Comparison of ENCODE assay signal across 8 cellular contexts in genomic region chr4:123555500-123556273, GRCh38.
A peak's percentile ranks its signal among the peaks of the same experiment; 100 is the strongest.
DNase-seq lines count a peak whose midpoint lies in the region; ATAC-seq and TF ChIP-seq lines count a peak whose summit lies in the region.

No MANE protein-coding gene starts in this region.

- no peak for TF ChIP-seq CTCF in AG09309 (IDR thresholded peaks at IDR 0.05; ENCODE audit: control insufficient read depth, insufficient read depth, low read depth, low read length, missing control alignments)

- peaks cover 1% of the 10 kb centered on the region for H3K4me1 ChIP-seq in urinary bladder (ENCODE audit: insufficient read depth)

- 23% methylated on average over 10 of the region's 10 CpGs for WGBS in urinary bladder

- H3K27ac ChIP-seq in urinary bladder (ENCODE audit: low read depth) = peak overlapping the region; percentile 53

- H3K4me3 ChIP-seq in AG09309 (ENCODE audit: control insufficient read depth, low read depth, low read length) (no peak overlapping the region), urinary bladder (ENCODE audit: low read depth, low read length) (no peak overlapping the region)

- peak; percentile 39 for DNase-seq in AG09309 (ENCODE audit: low read depth)
- DNase-seq in NCI-H146 treated with DMSO at 0.1 percent for 48 hours (lab: John Stamatoyannopoulos, UW; ENCODE audit: unreplicated experiment) = peak; percentile 31
- peak; percentile 93 for DNase-seq in dermis blood vessel endothelial cell
- DNase-seq in medulla oblongata (ENCODE audit: extremely low spot score) = peak; percentile 67
- no peak for DNase-seq in stimulated activated naive CD4-positive, alpha-beta T cell treated with Interleukin-2 at 50 U/mL for 16 hours (lab: John Stamatoyannopoulos, UW)

- no peaks in the 10 kb centered on the region for H3K36me3 ChIP-seq in urinary bladder (ENCODE audit: insufficient read depth)

- ATAC-seq in HG03442 (IDR thresholded peaks at IDR 0.05; ENCODE audit: unreplicated experiment) (no peak), GM19324 (IDR thresholded peaks at IDR 0.05; ENCODE audit: low FRiP score, unreplicated experiment) (no peak)
